8 cellular contexts compared by ENCODE assay signal in the genomic region with DNA sequence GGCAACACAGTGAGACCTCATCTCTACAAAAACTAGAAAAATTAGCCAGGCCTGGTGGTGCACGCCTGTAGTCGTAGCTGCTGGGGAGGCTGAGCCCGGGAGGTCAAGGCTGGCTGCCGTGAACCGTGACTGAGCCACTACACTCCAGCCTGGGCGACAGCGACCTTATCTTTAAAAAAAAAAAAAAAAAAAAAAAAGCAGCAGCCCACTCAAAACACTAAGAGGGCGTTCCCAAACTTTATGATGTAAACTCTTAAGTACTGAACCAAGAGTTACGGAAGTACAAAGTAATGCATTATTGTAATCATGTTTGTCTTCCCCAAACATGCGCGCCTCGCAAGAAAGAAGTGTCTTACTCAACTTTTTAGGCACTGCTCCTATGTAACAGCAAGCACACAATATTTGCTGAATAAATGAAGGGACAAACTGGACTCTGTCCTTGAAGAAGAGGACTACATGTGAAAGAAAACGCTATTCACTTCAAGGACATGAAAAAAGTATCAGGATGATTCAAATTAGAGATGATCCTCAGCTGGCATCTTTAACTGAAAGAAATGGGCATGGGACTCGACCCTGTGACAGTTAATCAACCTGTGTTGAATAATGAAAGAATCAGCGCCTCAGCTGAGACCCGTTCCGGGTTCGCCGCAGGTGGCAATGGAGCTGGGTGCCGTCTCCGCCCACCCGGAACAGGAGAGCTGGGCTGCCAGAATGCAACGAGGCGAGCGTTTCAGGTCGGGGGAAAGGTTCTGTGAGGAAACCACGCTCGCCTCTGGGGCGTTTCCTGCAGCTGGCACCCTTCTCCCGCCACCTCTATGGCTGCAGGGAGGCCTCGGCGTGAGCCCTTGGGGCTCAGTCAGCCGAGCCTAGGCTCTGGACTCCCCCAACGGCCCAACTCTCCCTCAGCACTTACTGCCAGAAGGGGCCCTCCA. TPM values are rescaled to one million over a fixed set of nuclear protein-coding genes. Genes with fewer than 3 reads are reported as not detected.
DNase-seq lines count a peak whose midpoint lies in the region; ATAC-seq and TF ChIP-seq lines count a peak whose summit lies in the region.

No MANE protein-coding gene starts in this region.

- peak overlapping the region; percentile 94 for H3K27ac Mint-ChIP-seq in activated naive CD4-positive, alpha-beta T cell treated with anti-CD3 and anti-CD28 coated beads for 36 hours
- H3K27ac Mint-ChIP-seq in type B pancreatic cell: peak overlapping the region; percentile 93

- peaks cover 7% of the 10 kb centered on the region; the same call in 1 of the 2 replicates for H3K36me3 ChIP-seq in SJCRH30
- peaks cover 1 to 2% of the 10 kb centered on the region in 2 experiments for H3K36me3 ChIP-seq in trophoblast cell (ENCODE audit: control insufficient read depth in 1 of 2, insufficient read depth in 2 of 2, low read length in 2 of 2)

- H3K4me1 Mint-ChIP-seq in activated naive CD4-positive, alpha-beta T cell treated with anti-CD3 and anti-CD28 coated beads for 36 hours (ENCODE audit: low read depth): peaks cover 45% of the 10 kb centered on the region
- H3K4me1 Mint-ChIP-seq in type B pancreatic cell (ENCODE audit: unreplicated experiment): peaks cover 9% of the 10 kb centered on the region

- peak overlapping the region; percentile 82 for H2AFZ ChIP-seq in trophoblast cell (ENCODE audit: insufficient read depth, low read length, poor library complexity)

- peak; percentile 51 for ATAC-seq in GM21528 (IDR thresholded peaks at IDR 0.05; ENCODE audit: low FRiP score, unreplicated experiment)
- ATAC-seq in Right ventricle myocardium inferior: peak; percentile 64

- H3K79me1 ChIP-seq in trophoblast cell (ENCODE audit: low read length): peaks cover 5% of the 10 kb centered on the region

- H3K4me3 Mint-ChIP-seq in activated naive CD4-positive, alpha-beta T cell treated with anti-CD3 and anti-CD28 coated beads for 36 hours: peak overlapping the region; percentile 97
- H3K4me3 Mint-ChIP-seq in type B pancreatic cell: peak overlapping the region; percentile 99

- peak overlapping the region; percentile 86 for H3K4me2 ChIP-seq in trophoblast cell (ENCODE audit: low read length)

- H3K4me3 ChIP-seq in SJCRH30 (peak overlapping the region; percentile 89), trophoblast cell (ENCODE audit: low read depth, low read length) (peak overlapping the region; percentile 93)

- no peak overlapping the region for H2BK12ac ChIP-seq in trophoblast cell (ENCODE audit: low read length)

- no peak for TF ChIP-seq CTCF in type B pancreatic cell (conservative IDR thresholded peaks at IDR 0.05)

- intact Hi-C loops in activated naive CD4-positive, alpha-beta T cell treated with anti-CD3 and anti-CD28 coated beads for 36 hours (cut with micrococcal nuclease): loop anchor here (1.0 to 5.0 kb wide), 8 partner anchors 29 to 360 kb away; a partner anchor contains a TSS
- intact Hi-C loops in Right ventricle myocardium inferior (cut with DNase I): loop anchor here (1.0 kb wide), 2 partner anchors 49 to 76 kb away; a partner anchor contains a TSS

- H3K9ac ChIP-seq in trophoblast cell (ENCODE audit: low read length): peak overlapping the region; percentile 94

- CTCF ChIA-PET in activated naive CD4-positive, alpha-beta T cell treated with anti-CD3 and anti-CD28 coated beads for 36 hours (lab: Charles Lee): interaction anchor here (0.5 to 6.9 kb wide), 24 partner anchors 11 to 126 kb away, joined by 3 to 200 read pairs (median 7); a partner anchor contains a TSS

- no peaks in the 10 kb centered on the region for H3K27me3 Mint-ChIP-seq in activated naive CD4-positive, alpha-beta T cell treated with anti-CD3 and anti-CD28 coated beads for 36 hours (ENCODE audit: low read depth)
- peaks cover 9% of the 10 kb centered on the region for H3K27me3 Mint-ChIP-seq in type B pancreatic cell

- H2BK120ac ChIP-seq in trophoblast cell (ENCODE audit: insufficient read depth, low read length, poor library complexity): peak overlapping the region; percentile 65

- no peaks in the 10 kb centered on the region for H3K27me3 ChIP-seq in SJCRH30
- no peaks in the 10 kb centered on the region for H3K27me3 ChIP-seq in trophoblast cell (ENCODE audit: insufficient read depth, low read length)

- H4K12ac ChIP-seq in trophoblast cell (ENCODE audit: low read depth, low read length): peak overlapping the region; percentile 91

- peak overlapping the region; percentile 98 for H4K8ac ChIP-seq in trophoblast cell (ENCODE audit: low read depth, low read length)

- H2AK5ac ChIP-seq in trophoblast cell (ENCODE audit: low read length): no peak overlapping the region

- H3K4ac ChIP-seq in trophoblast cell (ENCODE audit: low read depth, low read length): peak overlapping the region; percentile 64

- WGBS in trophoblast cell (ENCODE audit: extremely low coverage, insufficient coverage, insufficient read length): no CpG with 5 or more reads among the region's 34 CpGs

- H3K27ac ChIP-seq in SJCRH30 (peak overlapping the region; percentile 88), trophoblast cell (ENCODE audit: low read depth, low read length) (peak overlapping the region; percentile 61)

- H3K79me2 ChIP-seq in trophoblast cell (ENCODE audit: control insufficient read depth, insufficient read depth, low read length, poor library complexity): peaks cover 5% of the 10 kb centered on the region

- peak overlapping the region; percentile 39 for H2BK5ac ChIP-seq in trophoblast cell (ENCODE audit: low read depth, low read length, poor library complexity)

- peaks cover 13% of the 10 kb centered on the region for H3K36me3 Mint-ChIP-seq in activated naive CD4-positive, alpha-beta T cell treated with anti-CD3 and anti-CD28 coated beads for 36 hours (ENCODE audit: low read depth)
- H3K36me3 Mint-ChIP-seq in type B pancreatic cell: peaks cover 6% of the 10 kb centered on the region

- peak overlapping the region; percentile 93 for H3K14ac ChIP-seq in trophoblast cell (ENCODE audit: low read length)

- no peak overlapping the region for H3K23ac ChIP-seq in trophoblast cell (ENCODE audit: low read length)

- no peaks in the 10 kb centered on the region for H3K9me3 Mint-ChIP-seq in activated naive CD4-positive, alpha-beta T cell treated with anti-CD3 and anti-CD28 coated beads for 36 hours
- H3K9me3 Mint-ChIP-seq in type B pancreatic cell: no peaks in the 10 kb centered on the region

- H3K9me3 ChIP-seq in SJCRH30 (replicated peaks): no peaks in the 10 kb centered on the region
- no peaks in the 10 kb centered on the region for H3K9me3 ChIP-seq in trophoblast cell (ENCODE audit: insufficient read depth, low read depth, low read length)

- peak overlapping the region; percentile 78 for H4K91ac ChIP-seq in trophoblast cell (ENCODE audit: low read depth, low read length)

- DNase-seq in D341Med (ENCODE audit: low spot score): peak; percentile 70
- DNase-seq in HuH-7.5 (ENCODE audit: low spot score): peak; percentile 14
- DNase-seq in SJCRH30: peak; percentile 72 to 78
- peak; percentile 81 for DNase-seq in activated naive CD4-positive, alpha-beta T cell treated with anti-CD3 and anti-CD28 coated beads for 36 hours
- peak; percentile 82 for DNase-seq in Right ventricle myocardium inferior (ENCODE audit: missing footprints)
- DNase-seq in trophoblast cell: peak; percentile 56 to 75
- no peak for DNase-seq in type B pancreatic cell (ENCODE audit: extremely low spot score, unreplicated experiment)

- peaks cover 3% of the 10 kb centered on the region for H3K4me1 ChIP-seq in SJCRH30
- peaks cover 2 to 5% of the 10 kb centered on the region in 2 experiments for H3K4me1 ChIP-seq in trophoblast cell (ENCODE audit: control insufficient read depth in 1 of 2, insufficient read depth in 2 of 2, low read length in 2 of 2)

- H3K18ac ChIP-seq in trophoblast cell (ENCODE audit: low read length): peak overlapping the region; percentile 80

RNA-seq across cellular contexts. Expression of a gene that starts 0.7 kb away (rescaled TPM):
- total RNA-seq in SJCRH30 (2014; rRNA removed; shearing (Covaris generic)): 29.3 and 41.2 TPM in 2 replicates
- total RNA-seq in activated naive CD4-positive, alpha-beta T cell treated with anti-CD3 and anti-CD28 coated beads for 36 hours: 10 to 100 TPM; 83.2 to 96.4 TPM
- total RNA-seq in Right ventricle myocardium inferior (40.5 TPM), type B pancreatic cell (ENCODE audit: low replicate concordance) (75.5 and 80.4 TPM in 2 replicates)
- polyA plus RNA-seq in trophoblast cell (2013): 13.9 and 16.3 TPM in 2 replicates

RNA-seq across cellular contexts. Expression of a gene that starts 48.4 kb away (rescaled TPM):
- total RNA-seq in SJCRH30 (2014; rRNA removed; shearing (Covaris generic)): 0.20 TPM in 1 of 2 replicates, not detected in the other
- 1 to 10 TPM; 6.1 to 6.3 TPM for total RNA-seq in activated naive CD4-positive, alpha-beta T cell treated with anti-CD3 and anti-CD28 coated beads for 36 hours
- total RNA-seq in Right ventricle myocardium inferior: 3.3 TPM
- polyA plus RNA-seq in trophoblast cell (2013): 0.05 and 0.06 TPM in 2 replicates
- 1.0 and 1.2 TPM in 2 replicates for total RNA-seq in type B pancreatic cell (ENCODE audit: low replicate concordance)

RNA-seq across cellular contexts. Expression of a gene that starts 48.6 kb away (rescaled TPM):
- 729 and 792 TPM in 2 replicates for total RNA-seq in SJCRH30 (2014; rRNA removed; shearing (Covaris generic))
- total RNA-seq in activated naive CD4-positive, alpha-beta T cell treated with anti-CD3 and anti-CD28 coated beads for 36 hours: 1,000 to 10,000 TPM; 5,387 to 5,703 TPM
- total RNA-seq in Right ventricle myocardium inferior: 1,155 TPM
- 196 and 199 TPM in 2 replicates for polyA plus RNA-seq in trophoblast cell (2013)
- 400 and 519 TPM in 2 replicates for total RNA-seq in type B pancreatic cell (ENCODE audit: low replicate concordance)
